ENCODE assay signal across 22 cellular contexts in genomic region chr6:32069878-32070515, GRCh38. TPM values are rescaled to one million over a fixed set of nuclear protein-coding genes. Genes with fewer than 3 reads are reported as not detected.
"Had no signal": no experiment of that assay in that cellular context is flagged by ENCODE, and none has a peak within 500 bp of the region (broad histone marks: within the 10 kb centered on the region; RNA-seq: fewer than 3 reads in every experiment).

No MANE protein-coding gene starts in this region.

- DNase-seq: activated CD4-positive, alpha-beta T cell treated with anti-CD3 and anti-CD28 coated beads for 36 hours; activated CD8-positive, alpha-beta memory T cell treated with anti-CD3 and anti-CD28 coated beads, Interleukin-2, amount 50 U/mL, for 48 hours; activated CD8-positive, alpha-beta T cell treated with anti-CD3 and anti-CD28 coated beads, Interleukin-2, amount 10 ng/mL, durations not matched to agents 7 days and 5 days; activated naive CD4-positive, alpha-beta T cell; cortex of kidney; effector memory CD4-positive, alpha-beta T cell; naive thymus-derived CD4-positive, alpha-beta T cell; stimulated activated CD4-positive, alpha-beta T cell treated with anti-CD3 and anti-CD28 coated beads, Interleukin-15, amount 100 ng/mL, for 24 hours; stimulated activated CD4-positive, alpha-beta T cell treated with anti-CD3 and anti-CD28 coated beads, Interleukin-4, amount 100 ng/mL, for 4 hours; stomach; T-cell; WERI-Rb-1 had no signal

- H3K4me1 ChIP-seq: stomach, upper lobe of left lung had no signal

- H3K27me3 ChIP-seq: cardiac muscle cell, stomach, upper lobe of left lung had no signal

- FAIRE-seq: astrocyte had no signal

- ATAC-seq: activated CD4-positive, alpha-beta T cell treated with anti-CD3 and anti-CD28 coated beads for 36 hours; activated CD8-positive, alpha-beta T cell treated with anti-CD3 and anti-CD28 coated beads, Interleukin-2, amount 10 ng/mL, durations not matched to agents 7 days and 5 days; naive thymus-derived CD4-positive, alpha-beta T cell; T-cell had no signal

- H3K9me3 ChIP-seq: stomach, upper lobe of left lung had no signal

- H3K9me3 Mint-ChIP-seq: activated T-helper 1 cell treated with anti-CD3 and anti-CD28 coated beads, Interleukin-12 subunit alpha, Interleukin-12 subunit beta, Interleukin-2, Interleukin-4 antibody, amounts not matched to agents 30 ng/mL and 10 ng/mL and 1 ng/mL, durations not matched to agents 14 hours and 24 hours and 36 hours; naive thymus-derived CD4-positive, alpha-beta T cell; T-cell had no signal

- H3K27ac ChIP-seq: cardiac muscle cell, WERI-Rb-1 had no signal

- H3K4me1 Mint-ChIP-seq: activated CD4-positive, alpha-beta T cell treated with anti-CD3 and anti-CD28 coated beads for 36 hours had no signal

- H3K36me3 ChIP-seq: cardiac muscle cell, WERI-Rb-1 had no signal

- H3K27ac Mint-ChIP-seq: activated CD4-positive, alpha-beta T cell treated with anti-CD3 and anti-CD28 coated beads for 36 hours; activated CD8-positive, alpha-beta T cell treated with anti-CD3 and anti-CD28 coated beads, Interleukin-2, amount 10 ng/mL, durations not matched to agents 7 days and 5 days; activated T-helper 1 cell treated with anti-CD3 and anti-CD28 coated beads, Interleukin-12 subunit alpha, Interleukin-12 subunit beta, Interleukin-2, Interleukin-4 antibody, amounts not matched to agents 30 ng/mL and 10 ng/mL and 1 ng/mL, durations not matched to agents 14 hours and 24 hours and 36 hours; naive thymus-derived CD4-positive, alpha-beta T cell; T-cell had no signal

- H3K4me3 ChIP-seq: cardiac muscle cell, lung, stomach, upper lobe of left lung had no signal

- H3K4me3 Mint-ChIP-seq: activated CD4-positive, alpha-beta T cell treated with anti-CD3 and anti-CD28 coated beads for 36 hours; activated CD8-positive, alpha-beta T cell treated with anti-CD3 and anti-CD28 coated beads, Interleukin-2, amount 10 ng/mL, durations not matched to agents 7 days and 5 days; activated T-helper 1 cell treated with anti-CD3 and anti-CD28 coated beads, Interleukin-12 subunit alpha, Interleukin-12 subunit beta, Interleukin-2, Interleukin-4 antibody, amounts not matched to agents 30 ng/mL and 10 ng/mL and 1 ng/mL, durations not matched to agents 14 hours and 24 hours and 36 hours; naive thymus-derived CD4-positive, alpha-beta T cell; T-cell had no signal

- H3K36me3 Mint-ChIP-seq: T-cell had no signal

- H3K27me3 Mint-ChIP-seq: activated CD4-positive, alpha-beta T cell treated with anti-CD3 and anti-CD28 coated beads for 36 hours had no signal

RNA-seq across cellular contexts. Expression of gene CYP21A2, which starts 31.8 kb away (rescaled TPM):
- total RNA-seq: activated CD8-positive, alpha-beta T cell treated with anti-CD3 and anti-CD28 coated beads, Interleukin-2, amount 10 ng/mL, durations not matched to agents 7 days and 5 days; mononuclear cell; occipital lobe; pulmonary artery endothelial cell; SK-MEL-5; skeletal muscle tissue; stomach had no signal
- polyA plus RNA-seq: naive thymus-derived CD4-positive, alpha-beta T cell had no signal
